10 cellular contexts compared by ENCODE assay signal in the genomic region with DNA sequence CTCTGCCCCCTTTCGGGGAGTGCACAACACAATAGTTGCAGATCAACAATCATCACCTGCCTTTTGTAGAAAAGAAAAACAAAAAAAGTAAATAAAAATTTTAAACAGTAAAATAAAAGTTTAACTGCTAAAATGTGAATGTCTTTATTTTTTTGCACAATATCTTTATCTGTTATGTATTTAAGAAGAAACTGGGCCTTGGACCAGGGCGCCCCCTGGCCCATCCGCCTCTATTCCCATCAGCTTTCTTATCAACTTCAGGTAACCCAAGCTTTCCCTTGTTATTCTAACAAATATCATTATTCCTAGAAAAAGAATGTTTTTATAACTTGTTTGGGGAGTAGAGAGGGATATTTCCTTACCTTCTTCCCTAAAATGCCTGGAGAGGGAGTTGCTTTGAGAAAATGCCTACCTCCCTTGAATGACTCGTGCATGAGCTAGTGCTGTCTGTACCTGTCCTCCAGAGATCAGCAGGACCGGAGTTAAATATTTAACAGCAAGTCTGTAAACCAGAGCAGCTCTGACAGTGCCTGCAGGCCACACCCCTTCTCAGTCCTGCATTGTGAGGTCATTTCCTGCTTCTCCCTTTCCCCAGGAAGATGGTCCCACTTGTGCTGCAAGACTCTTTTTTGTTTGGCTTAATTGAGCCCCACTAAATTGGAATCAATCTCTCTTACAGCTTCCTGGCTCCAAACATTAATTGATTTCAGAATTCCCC.
DNase-seq lines count a peak whose midpoint lies in the region; ATAC-seq and TF ChIP-seq lines count a peak whose summit lies in the region.
"Had no signal": no experiment of that assay in that cellular context is flagged by ENCODE, and none has a peak within 500 bp of the region (broad histone marks: within the 10 kb centered on the region; RNA-seq: fewer than 3 reads in every experiment).

No MANE protein-coding gene starts in this region.

- no peak overlapping the region for H3K4me3 Mint-ChIP-seq in WTC11

- POLR2A ChIA-PET in HEK293 (lab: Yijun Ruan, JAX) (no interaction called here), WTC11 (lab: Charles Lee) (no interaction called here)

- peaks cover 30% of the 10 kb centered on the region for H3K36me3 Mint-ChIP-seq in WTC11

- no peak overlapping the region for H3K4me3 ChIP-seq in HEK293 (ENCODE audit: low read depth, low read length)
- H3K4me3 ChIP-seq in psoas muscle, result no peak overlapping the region

- no peaks in the 10 kb centered on the region for H3K4me1 ChIP-seq in HEK293 (ENCODE audit: control insufficient read depth, insufficient read depth, low read length)
- H3K4me1 ChIP-seq in psoas muscle, result no peaks in the 10 kb centered on the region

- H3K27ac Mint-ChIP-seq in WTC11, result no peak overlapping the region

- H3K27me3 Mint-ChIP-seq in WTC11 (ENCODE audit: low read depth), result no peaks in the 10 kb centered on the region

- no peaks in the 10 kb centered on the region for H3K9me3 Mint-ChIP-seq in WTC11

- no peak overlapping the region for H3K27ac ChIP-seq in HEK293 (ENCODE audit: extremely low read depth, low read depth, low read length)
- H3K27ac ChIP-seq in psoas muscle, result no peak overlapping the region

- WGBS in psoas muscle, 3 donors, result 85 to 93% (median 89%) methylated on average over 5 of the region's 5 CpGs

- intact Hi-C loops in psoas muscle (cut with DNase I), result loop anchor here in 1 of 2 donors (5.0 kb wide), 1 partner anchor 368 kb away; no protein-coding TSS in a partner anchor

- H3K9me3 ChIP-seq in HEK293 (ENCODE audit: control insufficient read depth, insufficient read depth, low read depth, low read length) (no peaks in the 10 kb centered on the region), psoas muscle (no peaks in the 10 kb centered on the region)

- peaks cover 10 to 34% of the 10 kb centered on the region in 2 experiments; a peak in 2 of 3 replicates for H3K36me3 ChIP-seq in HEK293 (ENCODE audit: control insufficient read depth in 2 of 2, insufficient read depth in 1 of 2, low read length in 2 of 2)
- H3K36me3 ChIP-seq in psoas muscle (ENCODE audit: insufficient read depth in 1 of 2, low read depth in 1 of 2), result peaks cover 0 to 12% of the 10 kb centered on the region in 2 donors

- DNase-seq in A172 (ENCODE audit: low spot score), result peak; percentile 40
- no peak for DNase-seq in WTC11 (ENCODE audit: low spot score)
- DNase-seq in iPS-NIHi7 (ENCODE audit: extremely low spot score), result peak; percentile 55
- no peak for DNase-seq in DMS 273 (lab: John Stamatoyannopoulos, UW; ENCODE audit: unreplicated experiment)
- no peak for DNase-seq in NCI-H1092 treated with DMSO at 0.1 percent for 48 hours (lab: John Stamatoyannopoulos, UW)
- DNase-seq in SHP77 (lab: John Stamatoyannopoulos, UW), result no peak
- no peak for DNase-seq in psoas muscle
- DNase-seq: activated naive CD4-positive, alpha-beta T cell treated with anti-CD3 and anti-CD28 coated beads, Interleukin-2, amount 50 U/mL, for 16 hours; NCI-H526 treated with DMSO at 0.1 percent for 48 hours had no signal

- TF ChIP-seq CTCF in HEK293 (tag by site-specific recombination; IDR thresholded peaks at IDR 0.05) (no peak), WTC11 (IDR thresholded peaks at IDR 0.05) (no peak), psoas muscle (IDR thresholded peaks at IDR 0.05) (no peak)

- no peaks in the 10 kb centered on the region for H3K27me3 ChIP-seq in psoas muscle (ENCODE audit: insufficient read depth in 3 of 3, low read length in 2 of 3)

- ATAC-seq in WTC11, result peak; percentile 74
- ATAC-seq in psoas muscle, result no peak

- peaks cover 13% of the 10 kb centered on the region for H3K4me1 Mint-ChIP-seq in WTC11

- CTCF ChIA-PET in HEK293 (lab: Yijun Ruan, JAX), result interaction anchor here (0.6 to 1.4 kb wide), 4 partner anchors 13 to 376 kb away, joined by 3 to 5 read pairs (median 3); no protein-coding TSS in a partner anchor
- CTCF ChIA-PET in WTC11 (lab: Charles Lee), result interaction anchor here (0.6 to 2.1 kb wide), 6 partner anchors 10 to 634 kb away, joined by 3 to 10 read pairs (median 6); no protein-coding TSS in a partner anchor

TF ChIP-seq in HEK293, 187 proteins besides CTCF, POLR2A, EP300 and RAD21 (continues in another document):
- TF ChIP-seq ZNF623 (tag by site-specific recombination; IDR thresholded peaks at IDR 0.05) (no peak), ZNF449 (tag by site-specific recombination; IDR thresholded peaks at IDR 0.05) (no peak), GLIS2 (tag by site-specific recombination; IDR thresholded peaks at IDR 0.05) (no peak), GLI2 (tag by site-specific recombination; IDR thresholded peaks at IDR 0.05; ENCODE audit: borderline replicate concordance, low read depth) (no peak), ZNF621 (tag by site-specific recombination; IDR thresholded peaks at IDR 0.05) (no peak), FEZF1 (tag by site-specific recombination; IDR thresholded peaks at IDR 0.05) (no peak), ZFP3 (tag by site-specific recombination; IDR thresholded peaks at IDR 0.05; ENCODE audit: low read depth) (no peak)
- TF ChIP-seq, protein P1, sequence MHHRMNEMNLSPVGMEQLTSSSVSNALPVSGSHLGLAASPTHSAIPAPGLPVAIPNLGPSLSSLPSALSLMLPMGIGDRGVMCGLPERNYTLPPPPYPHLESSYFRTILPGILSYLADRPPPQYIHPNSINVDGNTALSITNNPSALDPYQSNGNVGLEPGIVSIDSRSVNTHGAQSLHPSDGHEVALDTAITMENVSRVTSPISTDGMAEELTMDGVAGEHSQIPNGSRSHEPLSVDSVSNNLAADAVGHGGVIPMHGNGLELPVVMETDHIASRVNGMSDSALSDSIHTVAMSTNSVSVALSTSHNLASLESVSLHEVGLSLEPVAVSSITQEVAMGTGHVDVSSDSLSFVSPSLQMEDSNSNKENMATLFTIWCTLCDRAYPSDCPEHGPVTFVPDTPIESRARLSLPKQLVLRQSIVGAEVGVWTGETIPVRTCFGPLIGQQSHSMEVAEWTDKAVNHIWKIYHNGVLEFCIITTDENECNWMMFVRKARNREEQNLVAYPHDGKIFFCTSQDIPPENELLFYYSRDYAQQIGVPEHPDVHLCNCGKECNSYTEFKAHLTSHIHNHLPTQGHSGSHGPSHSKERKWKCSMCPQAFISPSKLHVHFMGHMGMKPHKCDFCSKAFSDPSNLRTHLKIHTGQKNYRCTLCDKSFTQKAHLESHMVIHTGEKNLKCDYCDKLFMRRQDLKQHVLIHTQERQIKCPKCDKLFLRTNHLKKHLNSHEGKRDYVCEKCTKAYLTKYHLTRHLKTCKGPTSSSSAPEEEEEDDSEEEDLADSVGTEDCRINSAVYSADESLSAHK (tag by site-specific recombination; IDR thresholded peaks at IDR 0.05), result no peak

TF ChIP-seq in WTC11, 78 proteins besides CTCF, POLR2A, EP300 and RAD21:
- TF ChIP-seq, protein P2, sequence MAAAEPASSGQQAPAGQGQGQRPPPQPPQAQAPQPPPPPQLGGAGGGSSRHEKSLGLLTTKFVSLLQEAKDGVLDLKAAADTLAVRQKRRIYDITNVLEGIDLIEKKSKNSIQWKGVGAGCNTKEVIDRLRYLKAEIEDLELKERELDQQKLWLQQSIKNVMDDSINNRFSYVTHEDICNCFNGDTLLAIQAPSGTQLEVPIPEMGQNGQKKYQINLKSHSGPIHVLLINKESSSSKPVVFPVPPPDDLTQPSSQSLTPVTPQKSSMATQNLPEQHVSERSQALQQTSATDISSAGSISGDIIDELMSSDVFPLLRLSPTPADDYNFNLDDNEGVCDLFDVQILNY (CRISPR knock-in tag; IDR thresholded peaks at IDR 0.05), result no peak
- no peak for TF ChIP-seq HMGA2 (CRISPR knock-in tag; IDR thresholded peaks at IDR 0.05)
- no peak for TF ChIP-seq NR1H2 (CRISPR knock-in tag; IDR thresholded peaks at IDR 0.05)

Comparison
In these comparisons a context has a peak if more than half of its experiments do, and no peak if none do; other contexts are left out.
1. DNase-seq: peak in A172 (single experiment) and iPS-NIHi7 (single experiment); none in WTC11 (single experiment), DMS 273 (single experiment), NCI-H1092 treated with DMSO at 0.1 percent for 48 hours (single experiment), SHP77 (0 of 2) and psoas muscle (0 of 2).